Comparison of ENCODE assay signal across 7 cellular contexts in genomic region chr11:108733479-108734116, GRCh38.
A peak's percentile ranks its signal among the peaks of the same experiment; 100 is the strongest.
DNase-seq lines count a peak whose midpoint lies in the region; ATAC-seq and TF ChIP-seq lines count a peak whose summit lies in the region.

No MANE protein-coding gene starts in this region.

- H3K4me3 ChIP-seq in GM23338, result no peak overlapping the region
- H3K4me3 ChIP-seq in MG63, result no peak overlapping the region

- H3K36me3 ChIP-seq in GM23338 (ENCODE audit: insufficient read depth) (no peaks in the 10 kb centered on the region), MG63 (peaks cover 5% of the 10 kb centered on the region; the same call in 1 of the 2 replicates)

- peaks cover 31% of the 10 kb centered on the region for H3K79me2 ChIP-seq in GM23338 (replicated peaks; ENCODE audit: insufficient read depth)

- peak; percentile 11 for DNase-seq in GM23338 (ENCODE audit: low spot score)
- DNase-seq in MG63, result peak; percentile 36
- DNase-seq in activated naive CD8-positive, alpha-beta T cell treated with anti-CD3 and anti-CD28 coated beads, Interleukin-2, amount 10 ng/mL, durations not matched to agents 7 days and 5 days, result no peak
- peak; percentile 38 for DNase-seq in putamen (ENCODE audit: low spot score)
- DNase-seq in nucleus accumbens (lab: John Stamatoyannopoulos, UW), result no peak
- no peak for DNase-seq in NCI-H345 (lab: John Stamatoyannopoulos, UW)

- H3K27ac ChIP-seq in GM23338 (ENCODE audit: low read depth), result no peak overlapping the region

- no peaks in the 10 kb centered on the region; the same call in 1 of the 2 replicates for H3K9me3 ChIP-seq in MG63

- no peak overlapping the region for H3K4me2 ChIP-seq in GM23338

- no peak for TF ChIP-seq CTCF in GM23338 (conservative IDR thresholded peaks at IDR 0.05; ENCODE audit: low read depth in 2 of 2)

- peaks cover 15% of the 10 kb centered on the region for H3K4me1 Mint-ChIP-seq in GM23338
- peaks cover 17% of the 10 kb centered on the region for H3K4me1 Mint-ChIP-seq in activated naive CD8-positive, alpha-beta T cell treated with anti-CD3 and anti-CD28 coated beads, Interleukin-2, amount 10 ng/mL, durations not matched to agents 7 days and 5 days

- peaks cover 12% of the 10 kb centered on the region; the same call in 1 of the 2 replicates for H3K4me1 ChIP-seq in GM23338 (ENCODE audit: insufficient read depth)

- ATAC-seq in GM18861 (IDR thresholded peaks at IDR 0.05; ENCODE audit: unreplicated experiment) (peak; percentile 91), GM23338 (no peak)
- peak; percentile 77 for ATAC-seq in activated naive CD8-positive, alpha-beta T cell treated with anti-CD3 and anti-CD28 coated beads, Interleukin-2, amount 10 ng/mL, durations not matched to agents 7 days and 5 days (ENCODE audit: low read depth)

- H3K27me3 Mint-ChIP-seq in GM23338 (ENCODE audit: insufficient read depth, low read depth, poor library complexity), result no peaks in the 10 kb centered on the region
- no peaks in the 10 kb centered on the region for H3K27me3 Mint-ChIP-seq in activated naive CD8-positive, alpha-beta T cell treated with anti-CD3 and anti-CD28 coated beads, Interleukin-2, amount 10 ng/mL, durations not matched to agents 7 days and 5 days

- no peaks in the 10 kb centered on the region for H3F3A ChIP-seq in GM23338 (replicated peaks; ENCODE audit: low read depth)

- peak overlapping the region; percentile 27 for H3K27ac Mint-ChIP-seq in GM23338
- H3K27ac Mint-ChIP-seq in activated naive CD8-positive, alpha-beta T cell treated with anti-CD3 and anti-CD28 coated beads, Interleukin-2, amount 10 ng/mL, durations not matched to agents 7 days and 5 days, result peak overlapping the region; percentile 36

- no peak overlapping the region for H3K4me3 Mint-ChIP-seq in GM23338
- H3K4me3 Mint-ChIP-seq in activated naive CD8-positive, alpha-beta T cell treated with anti-CD3 and anti-CD28 coated beads, Interleukin-2, amount 10 ng/mL, durations not matched to agents 7 days and 5 days, result peak overlapping the region; percentile 24

- H3K36me3 Mint-ChIP-seq in GM23338 (ENCODE audit: low read depth), result no peaks in the 10 kb centered on the region; the same call in 2 of the 3 replicates
- H3K36me3 Mint-ChIP-seq in activated naive CD8-positive, alpha-beta T cell treated with anti-CD3 and anti-CD28 coated beads, Interleukin-2, amount 10 ng/mL, durations not matched to agents 7 days and 5 days, result peaks cover 35% of the 10 kb centered on the region

- no peaks in the 10 kb centered on the region for H3K9me2 ChIP-seq in GM23338 (ENCODE audit: insufficient read depth)

- H2AFZ ChIP-seq in GM23338, result no peak overlapping the region

- no peaks in the 10 kb centered on the region for H3K27me3 ChIP-seq in GM23338 (ENCODE audit: insufficient read depth)
- H3K27me3 ChIP-seq in MG63, result no peaks in the 10 kb centered on the region

- H3K9me3 Mint-ChIP-seq in GM23338, result no peaks in the 10 kb centered on the region; the same call in 2 of the 3 replicates
- no peaks in the 10 kb centered on the region for H3K9me3 Mint-ChIP-seq in activated naive CD8-positive, alpha-beta T cell treated with anti-CD3 and anti-CD28 coated beads, Interleukin-2, amount 10 ng/mL, durations not matched to agents 7 days and 5 days

- H4K20me1 ChIP-seq in GM23338 (replicated peaks; ENCODE audit: insufficient read depth), result no peaks in the 10 kb centered on the region; the same call in 1 of the 2 replicates

- POLR2A ChIA-PET in activated naive CD8-positive, alpha-beta T cell treated with anti-CD3 and anti-CD28 coated beads, Interleukin-2, amount 10 ng/mL, durations not matched to agents 7 days and 5 days (lab: Charles Lee), result interaction anchor here (0.6 kb wide), 1 partner anchor 573 kb away, joined by 3 read pairs; no protein-coding TSS in a partner anchor

TF ChIP-seq in GM23338, 12 proteins besides CTCF, POLR2A, EP300 and RAD21:
- TF ChIP-seq CREB1 (CRISPR knock-in tag; IDR thresholded peaks at IDR 0.05; ENCODE audit: low read depth) (no peak), STAT1 (IDR thresholded peaks at IDR 0.05; ENCODE audit: unreplicated experiment) (no peak), POLR2AphosphoS5 (IDR thresholded peaks at IDR 0.05; ENCODE audit: low read depth) (no peak), REST (IDR thresholded peaks at IDR 0.05; ENCODE audit: unreplicated experiment) (no peak), NANOG (IDR thresholded peaks at IDR 0.05; ENCODE audit: borderline replicate concordance) (no peak), ZNF114 (CRISPR knock-in tag; IDR thresholded peaks at IDR 0.05) (no peak)

Comparison
In these comparisons a context has a peak if more than half of its experiments do, and no peak if none do; other contexts are left out.
1. DNase-seq: peak in GM23338 (single experiment), MG63 (single experiment) and putamen (single experiment); none in activated naive CD8-positive, alpha-beta T cell treated with anti-CD3 and anti-CD28 coated beads, Interleukin-2, amount 10 ng/mL, durations not matched to agents 7 days and 5 days (single experiment), nucleus accumbens (0 of 56) and NCI-H345 (single experiment).